In genomic region chr17:50425001-50425681, GRCh38 we compare ENCODE assay signal across 8 cellular contexts. TPM values are rescaled to one million over a fixed set of nuclear protein-coding genes. Genes with fewer than 3 reads are reported as not detected.
A peak's percentile ranks its signal among the peaks of the same experiment; 100 is the strongest.
DNase-seq lines count a peak whose midpoint lies in the region; ATAC-seq, FAIRE-seq and TF ChIP-seq lines count a peak whose summit lies in the region.

No MANE protein-coding gene starts in this region.

- peak overlapping the region; percentile 76 for H3K4me3 Mint-ChIP-seq in WTC11

- TF ChIP-seq POLR2A in HCT116 (IDR thresholded peaks at IDR 0.05; ENCODE audit: borderline replicate concordance, extremely low read depth, insufficient read depth, insufficient read length), result no peak
- TF ChIP-seq POLR2A in spleen (IDR thresholded peaks at IDR 0.05), result no peak
- no peak for TF ChIP-seq POLR2A in GM12891 (IDR thresholded peaks at IDR 0.05; ENCODE audit: low read depth, low read length)

- TF ChIP-seq RAD21 in HCT116 (IDR thresholded peaks at IDR 0.05; ENCODE audit: low read depth), result no peak

- no peak for TF ChIP-seq CTCF in HCT116 (IDR thresholded peaks at IDR 0.05 in 2 of 3, conservative IDR thresholded peaks at IDR 0.05 in 1 of 3; ENCODE audit: borderline replicate concordance in 1 of 3, insufficient read depth in 1 of 3, low read depth in 2 of 3, low read length in 2 of 3)
- TF ChIP-seq CTCF in WTC11 (IDR thresholded peaks at IDR 0.05), result no peak
- no peak for TF ChIP-seq CTCF in spleen (IDR thresholded peaks at IDR 0.05 in 8 of 11, conservative IDR thresholded peaks at IDR 0.05 in 3 of 11)
- no peak for TF ChIP-seq CTCF in GM10248 (IDR thresholded peaks at IDR 0.05; ENCODE audit: control extremely low read depth, extremely low read depth, low read depth, missing control alignments)
- TF ChIP-seq CTCF in omental fat pad (IDR thresholded peaks at IDR 0.05), result no peak

- H3K27ac ChIP-seq in HCT116 (ENCODE audit: low read depth, low read length) (peak overlapping the region; percentile 56; the same call in 1 of the 2 replicates), right cardiac atrium (ENCODE audit: low read length) (peak overlapping the region; percentile 94), spleen (peak overlapping the region; percentile 19 to 89 (median 84))

- no peak overlapping the region for H2AFZ ChIP-seq in HCT116 (ENCODE audit: low read depth, low read length, poor library complexity, severe bottlenecking)

- H4K20me1 ChIP-seq in HCT116 (ENCODE audit: insufficient read depth), result no peaks in the 10 kb centered on the region

- H3K36me3 ChIP-seq in HCT116 (ENCODE audit: control insufficient read depth in 1 of 2, insufficient read depth in 2 of 2, low read length in 2 of 2) (no peaks in the 10 kb centered on the region; a peak in 1 of 4 replicates), spleen (no peaks in the 10 kb centered on the region)

- peak overlapping the region; percentile 59; the same call in 1 of the 2 replicates for H3K9ac ChIP-seq in HCT116 (ENCODE audit: low read length)

- no peak for FAIRE-seq in GM12891 (lab: Jason Lieb, UNC)

- intact Hi-C loops in HCT116 (cut with micrococcal nuclease) (no loop called here), right cardiac atrium (cut with DNase I) (no loop called here), spleen (cut with DNase I; ENCODE audit: low total_unique reads) (no loop called here)

- H3K4me3 ChIP-seq in HCT116 (replicated peaks in 1 of 2; ENCODE audit: low read depth in 1 of 2, low read length in 2 of 2), result peak overlapping the region; percentile 63 to 73
- peak overlapping the region; percentile 92 for H3K4me3 ChIP-seq in right cardiac atrium (ENCODE audit: low read length)
- peak overlapping the region; percentile 56 to 94 (median 75) for H3K4me3 ChIP-seq in spleen

- no peaks in the 10 kb centered on the region for H3K9me2 ChIP-seq in HCT116 (ENCODE audit: insufficient read depth)

- peaks cover 24% of the 10 kb centered on the region for H3K27me3 Mint-ChIP-seq in WTC11 (ENCODE audit: low read depth)

- BruUV-seq in HCT116 (replicated peaks; lab: Mats Ljungman, UMichigan), result no TSS peak

- no peaks in the 10 kb centered on the region for H3K36me3 Mint-ChIP-seq in WTC11

- no peaks in the 10 kb centered on the region for H3K27me3 ChIP-seq in HCT116 (ENCODE audit: insufficient read depth, low read length)
- H3K27me3 ChIP-seq in right cardiac atrium (ENCODE audit: control insufficient read depth, insufficient read depth), result no peaks in the 10 kb centered on the region
- H3K27me3 ChIP-seq in spleen (replicated peaks in 1 of 7), result no peaks in the 10 kb centered on the region

- H3K9me3 ChIP-seq in HCT116 (ENCODE audit: control insufficient read depth in 1 of 2, insufficient read depth in 1 of 2, low read depth in 1 of 2, low read length in 2 of 2) (no peaks in the 10 kb centered on the region), right cardiac atrium (ENCODE audit: control insufficient read depth, low read length) (no peaks in the 10 kb centered on the region), spleen (no peaks in the 10 kb centered on the region)

- ATAC-seq in HCT116 (no peak), WTC11 (no peak), right cardiac atrium (peak in 1 of 2 donors; percentile 28), omental fat pad (ENCODE audit: low FRiP score) (no peak)

- WGBS in right cardiac atrium, result 67% methylated on average over 8 of the region's 8 CpGs
- WGBS in spleen, 5 donors, result 74 to 82% (median 77%) methylated on average over 5 to 8 of the region's 8 CpGs

- H3K79me2 ChIP-seq in HCT116 (ENCODE audit: insufficient read depth, low read length), result 0 out of 2 replicates have a peak, but pooled peaks cover 7% of the 10 kb centered on the region

- POLR2A ChIA-PET in HCT116 (lab: Charles Lee), result no interaction called here
- POLR2A ChIA-PET in WTC11 (lab: Charles Lee), result no interaction called here
- POLR2A ChIA-PET in GM10248 (lab: Yijun Ruan, JAX), result interaction anchor here (0.6 kb wide), 1 partner anchor 297 kb away, joined by 3 read pairs; no protein-coding TSS in a partner anchor

- RAD21 ChIA-PET in HCT116 (lab: Charles Lee; ENCODE audit: low non-redundant PET in 1 of 2, low total read pairs in 2 of 2, uncharacterized antibody in 2 of 2, unreplicated experiment in 2 of 2), result no interaction called here

- H3K9me3 Mint-ChIP-seq in WTC11, result peaks cover 5% of the 10 kb centered on the region; the same call in 1 of the 2 replicates

- no peak overlapping the region for H3K27ac Mint-ChIP-seq in WTC11

- H3K4me2 ChIP-seq in HCT116 (ENCODE audit: low read length), result peak overlapping the region; percentile 89

- peaks cover 17% of the 10 kb centered on the region for H3K4me1 Mint-ChIP-seq in WTC11

- no peak for DNase-seq in HCT116 (ENCODE audit: low read depth, low spot score)
- no peak for DNase-seq in WTC11 (ENCODE audit: low spot score)
- peak in 1 of 3 donors; percentile 56 for DNase-seq in right cardiac atrium
- no peak for DNase-seq in spleen
- no peak for DNase-seq in OCI-M2 (lab: John Stamatoyannopoulos, UW; ENCODE audit: unreplicated experiment)
- DNase-seq in GM12891 (ENCODE audit: insufficient read length, low spot score), result no peak
- no peak for DNase-seq in GM10248 (ENCODE audit: extremely low spot score)
- no peak for DNase-seq in omental fat pad (ENCODE audit: low spot score)

- H3K4me1 ChIP-seq in HCT116 (ENCODE audit: control insufficient read depth in 1 of 2, insufficient read depth in 2 of 2, low read length in 2 of 2) (peaks cover 31 to 50% of the 10 kb centered on the region in 2 experiments), right cardiac atrium (ENCODE audit: control insufficient read depth, insufficient read depth, low read length) (peaks cover 13% of the 10 kb centered on the region), spleen (peaks cover 23 to 80% (median 57%) of the 10 kb centered on the region in 6 donors)

- CTCF ChIA-PET in HCT116 (lab: Charles Lee), result interaction anchor here (0.9 kb wide), 1 partner anchor 28 kb away, joined by 3 read pairs; the partner anchor contains the start of gene LRRC59
- CTCF ChIA-PET in WTC11 (lab: Charles Lee), result interaction anchor here (0.9 to 3.6 kb wide), 2 partner anchors 28 to 225 kb away, joined by 8 to 49 read pairs; partner anchors contain the start of gene LRRC59
- CTCF ChIA-PET in GM10248 (lab: Yijun Ruan, JAX), result interaction anchor here (1.1 to 3.2 kb wide), 3 partner anchors 10 to 28 kb away, joined by 3 to 23 read pairs (median 5); partner anchors contain the start of gene LRRC59

TF ChIP-seq in WTC11, 78 proteins besides CTCF, POLR2A, EP300 and RAD21 (continues in another document):
- TF ChIP-seq KAT7 (CRISPR knock-in tag; IDR thresholded peaks at IDR 0.05; ENCODE audit: borderline replicate concordance), result no peak
- no peak for TF ChIP-seq SMAD3 (CRISPR knock-in tag; IDR thresholded peaks at IDR 0.05; ENCODE audit: borderline replicate concordance)
- no peak for TF ChIP-seq GRHL2 (CRISPR knock-in tag; IDR thresholded peaks at IDR 0.05; ENCODE audit: insufficient replicate concordance, severe bottlenecking)

TF ChIP-seq in GM12891, 5 proteins besides CTCF, POLR2A, EP300 and RAD21:
- TF ChIP-seq POU2F2 (IDR thresholded peaks at IDR 0.05; ENCODE audit: low read depth, low read length) (no peak), PAX5 (IDR thresholded peaks at IDR 0.05; ENCODE audit: insufficient read depth, low read length, severe bottlenecking) (no peak), POLR2AphosphoS5 (IDR thresholded peaks at IDR 0.05; ENCODE audit: low read depth, low read length) (no peak), TAF1 (IDR thresholded peaks at IDR 0.05; ENCODE audit: low read depth, low read length) (no peak), SPI1 (IDR thresholded peaks at IDR 0.05; ENCODE audit: low read depth, low read length) (no peak)

RNA-seq across cellular contexts. Expression of gene ACSF2, which starts 0.9 kb away (rescaled TPM):
- total RNA-seq in HCT116 (2021; ENCODE audit: unreplicated experiment) (52.4 TPM), WTC11 (2021) (19.1 to 19.9 TPM (median 19.7 TPM) in 3 replicates), right cardiac atrium (100 to 1,000 TPM in 2 of 4 donors, 10 to 100 TPM in 2; 61.1 to 112 (median 96.7) TPM), spleen (10 to 100 TPM; 28.3 to 48.6 (median 41.9) TPM), omental fat pad (100 to 1,000 TPM in 1 of 4 donors, 10 to 100 TPM in 3; 36.6 to 140 (median 65.3) TPM)
- 34.4 and 40.5 TPM in 2 replicates for polyA plus RNA-seq in HCT116 (2012)
- polyA plus RNA-seq in right cardiac atrium (81.6 TPM), spleen (10 to 100 TPM; 21.7 to 50.0 (median 36.3) TPM)
- polyA plus RNA-seq in GM12891 (2012; ENCODE audit: low read depth, missing spikeins), result 13.0 TPM

RNA-seq across cellular contexts. Expression of gene LRRC59, which starts 27.8 kb away (rescaled TPM):
- 221 TPM for total RNA-seq in HCT116 (2021; ENCODE audit: unreplicated experiment)
- polyA plus RNA-seq in HCT116 (2012), result 180 and 200 TPM in 2 replicates
- total RNA-seq in WTC11 (2021), result 89.3 to 108 TPM (median 90.4 TPM) in 3 replicates
- total RNA-seq in right cardiac atrium, result 10 to 100 TPM; 22.9 to 62.0 (median 33.3) TPM
- polyA plus RNA-seq in right cardiac atrium, result 22.0 TPM
- total RNA-seq in spleen, result 10 to 100 TPM; 38.9 to 71.3 (median 47.0) TPM
- 10 to 100 TPM; 12.5 to 23.6 (median 18.8) TPM for polyA plus RNA-seq in spleen
- polyA plus RNA-seq in GM12891 (2012; ENCODE audit: low read depth, missing spikeins), result 37.7 TPM
- 100 to 1,000 TPM in 3 of 4 donors, 10 to 100 TPM in 1; 53.6 to 193 (median 102) TPM for total RNA-seq in omental fat pad

RNA-seq across cellular contexts. Expression of gene CHAD, which starts 43.5 kb away (rescaled TPM):
- total RNA-seq in HCT116 (2021; ENCODE audit: unreplicated experiment), result not detected
- 1.2 and 1.3 TPM in 2 replicates for polyA plus RNA-seq in HCT116 (2012)
- 0.09 TPM in 2 of 3 replicates, not detected in the other for total RNA-seq in WTC11 (2021)
- total RNA-seq in right cardiac atrium, result 1 to 10 TPM in 1 of 4 donors, under 1 TPM in 3; 0.34 to 1.1 (median 0.53) TPM
- polyA plus RNA-seq in right cardiac atrium, result 0.57 TPM
- total RNA-seq in spleen, result under 1 TPM in 1 of 7 donors, not detected in 6; 0.39 TPM
- polyA plus RNA-seq in spleen, result not detected
- polyA plus RNA-seq in GM12891 (2012; ENCODE audit: low read depth, missing spikeins), result not detected
- not detected for total RNA-seq in omental fat pad

RNA-seq across cellular contexts. Expression of gene EME1, which starts 52.1 kb away (rescaled TPM):
- total RNA-seq in HCT116 (2021; ENCODE audit: unreplicated experiment), result 31.8 TPM
- 21.1 and 26.1 TPM in 2 replicates for polyA plus RNA-seq in HCT116 (2012)
- 22.8 to 27.1 TPM (median 24.9 TPM) in 3 replicates for total RNA-seq in WTC11 (2021)
- under 1 TPM in 2 of 4 donors, not detected in 2; 0.46 to 0.59 TPM for total RNA-seq in right cardiac atrium
- 0.36 TPM for polyA plus RNA-seq in right cardiac atrium
- 1 to 10 TPM in 6 of 7 donors, under 1 TPM in 1; 0.66 to 3.6 (median 1.9) TPM for total RNA-seq in spleen
- 1 to 10 TPM; 1.1 to 3.0 (median 1.9) TPM for polyA plus RNA-seq in spleen
- 17.9 TPM for polyA plus RNA-seq in GM12891 (2012; ENCODE audit: low read depth, missing spikeins)
- 1 to 10 TPM in 1 of 4 donors, not detected in 3; 1.1 TPM for total RNA-seq in omental fat pad

RNA-seq across cellular contexts. Expression of gene MRPL27, which starts 52.2 kb away (rescaled TPM):
- 106 TPM for total RNA-seq in HCT116 (2021; ENCODE audit: unreplicated experiment)
- 140 and 142 TPM in 2 replicates for polyA plus RNA-seq in HCT116 (2012)
- total RNA-seq in WTC11 (2021), result 66.7 to 80.5 TPM (median 69.8 TPM) in 3 replicates
- 10 to 100 TPM; 74.4 to 93.0 (median 82.0) TPM for total RNA-seq in right cardiac atrium
- 194 TPM for polyA plus RNA-seq in right cardiac atrium
- total RNA-seq in spleen, result 10 to 100 TPM; 26.4 to 40.7 (median 34.0) TPM
- polyA plus RNA-seq in spleen, result 100 to 1,000 TPM in 1 of 3 donors, 10 to 100 TPM in 2; 85.3 to 102 (median 92.8) TPM
- polyA plus RNA-seq in GM12891 (2012; ENCODE audit: low read depth, missing spikeins), result 77.1 TPM
- 10 to 100 TPM; 48.9 to 71.0 (median 61.7) TPM for total RNA-seq in omental fat pad
